Comparison of ENCODE assay signal across 8 cellular contexts in the genomic region with DNA sequence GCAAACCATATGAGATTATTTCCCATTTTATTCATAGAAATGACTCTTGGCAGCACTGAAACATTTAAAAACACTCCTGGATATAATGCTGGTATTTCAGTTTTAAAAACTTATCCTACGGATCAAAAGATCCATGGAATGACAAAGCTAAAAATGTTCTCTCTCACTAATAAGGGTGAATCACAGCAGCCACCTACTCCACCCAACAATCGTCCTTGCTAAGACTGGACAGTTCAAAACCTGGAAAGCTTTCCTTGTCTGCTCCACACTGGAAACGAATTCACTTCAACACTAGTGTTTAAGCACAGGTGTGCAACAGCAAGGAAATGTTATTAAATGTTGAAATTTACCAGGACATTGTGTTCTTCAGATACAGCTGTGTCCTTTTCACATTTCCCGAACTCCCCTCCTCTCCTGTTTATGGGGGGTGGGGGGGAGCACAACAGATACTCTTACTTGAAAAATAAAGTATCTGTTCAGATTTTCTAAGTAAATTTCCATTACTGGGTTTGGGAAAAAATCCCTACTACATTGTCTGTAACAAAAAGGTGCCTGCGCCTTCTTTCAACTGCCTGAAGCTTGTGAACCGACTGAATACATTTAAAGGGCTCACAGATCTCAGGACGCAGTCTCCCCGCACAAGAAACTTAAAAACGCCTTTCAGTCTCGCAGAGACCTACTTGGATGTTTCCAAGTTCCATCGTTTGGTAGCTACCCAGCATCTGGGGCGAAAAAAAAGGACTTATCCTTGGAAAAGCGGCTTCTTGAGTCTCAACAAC. TPM values are rescaled to one million over a fixed set of nuclear protein-coding genes. Genes with fewer than 3 reads are reported as not detected.
DNase-seq lines count a peak whose midpoint lies in the region; ATAC-seq and TF ChIP-seq lines count a peak whose summit lies in the region.

No MANE protein-coding gene starts in this region.

- intact Hi-C loops in heart left ventricle (cut with DNase I), result loop anchor here in 4 of 10 donors (2.0 to 10.0 kb wide), 4 partner anchors 19 to 155 kb away; a partner anchor contains a TSS
- intact Hi-C loops in left ventricle myocardium superior (cut with micrococcal nuclease), result no loop called here
- intact Hi-C loops in activated CD4-positive, alpha-beta memory T cell treated with anti-CD3 and anti-CD28 coated beads for 36 hours (cut with micrococcal nuclease), result no loop called here
- intact Hi-C loops in gastrocnemius medialis (cut with DNase I; ENCODE audit: low total_unique reads), result loop anchor here (5.0 kb wide), 1 partner anchor 152 kb away; no protein-coding TSS in a partner anchor
- intact Hi-C loops in posterior vena cava (cut with DNase I), result loop anchor here (10.0 kb wide), 2 partner anchors 55 to 75 kb away; a partner anchor contains a TSS

- peaks cover 55% of the 10 kb centered on the region for H3K4me1 Mint-ChIP-seq in activated CD4-positive, alpha-beta memory T cell treated with anti-CD3 and anti-CD28 coated beads for 36 hours (ENCODE audit: low read depth)

- TF ChIP-seq CTCF in heart left ventricle (IDR thresholded peaks at IDR 0.05), result no peak
- TF ChIP-seq CTCF in gastrocnemius medialis (IDR thresholded peaks at IDR 0.05 in 4 of 5, conservative IDR thresholded peaks at IDR 0.05 in 1 of 5), result no peak

- H3K27ac ChIP-seq in heart left ventricle (peak overlapping the region; percentile 72 to 99 (median 96)), gastrocnemius medialis (peak overlapping the region; percentile 91 to 98 (median 96))

- H3K27ac Mint-ChIP-seq in activated CD4-positive, alpha-beta memory T cell treated with anti-CD3 and anti-CD28 coated beads for 36 hours, result peak overlapping the region; percentile 95

- H3K9me3 Mint-ChIP-seq in activated CD4-positive, alpha-beta memory T cell treated with anti-CD3 and anti-CD28 coated beads for 36 hours, result no peaks in the 10 kb centered on the region

- peaks cover 0 to 40% (median 17%) of the 10 kb centered on the region in 9 donors for H3K36me3 ChIP-seq in heart left ventricle
- peaks cover 0 to 18% of the 10 kb centered on the region in 2 donors for H3K36me3 ChIP-seq in gastrocnemius medialis

- POLR2A ChIA-PET in activated CD4-positive, alpha-beta memory T cell treated with anti-CD3 and anti-CD28 coated beads for 36 hours (lab: Charles Lee), result interaction anchor here (0.7 to 4.1 kb wide), 18 partner anchors 11 to 153 kb away, joined by 3 to 38 read pairs (median 11); a partner anchor contains a TSS

- no peaks in the 10 kb centered on the region for H3K9me3 ChIP-seq in heart left ventricle
- no peaks in the 10 kb centered on the region for H3K9me3 ChIP-seq in gastrocnemius medialis

- H3K4me3 ChIP-seq in heart left ventricle (peak overlapping the region; percentile 41 to 94 (median 79)), gastrocnemius medialis (peak overlapping the region; percentile 78 to 97 (median 94))

- H3K4me3 Mint-ChIP-seq in activated CD4-positive, alpha-beta memory T cell treated with anti-CD3 and anti-CD28 coated beads for 36 hours, result peak overlapping the region; percentile 97

- H3K27me3 Mint-ChIP-seq in activated CD4-positive, alpha-beta memory T cell treated with anti-CD3 and anti-CD28 coated beads for 36 hours, result no peaks in the 10 kb centered on the region

- no peaks in the 10 kb centered on the region for H3K27me3 ChIP-seq in heart left ventricle
- H3K27me3 ChIP-seq in gastrocnemius medialis, result no peaks in the 10 kb centered on the region

- TF ChIP-seq POLR2A in heart left ventricle (IDR thresholded peaks at IDR 0.05) (no peak), gastrocnemius medialis (IDR thresholded peaks at IDR 0.05) (peak in 1 of 2 donors; percentile 10)

- peaks cover 50% of the 10 kb centered on the region for H3K36me3 Mint-ChIP-seq in activated CD4-positive, alpha-beta memory T cell treated with anti-CD3 and anti-CD28 coated beads for 36 hours

- ATAC-seq in heart left ventricle, result no peak
- no peak for ATAC-seq in left ventricle myocardium superior
- peak; percentile 20 to 22 for ATAC-seq in gastrocnemius medialis
- no peak for ATAC-seq in HG03342 (IDR thresholded peaks at IDR 0.05; ENCODE audit: unreplicated experiment)

- H3K4me1 ChIP-seq in heart left ventricle, result peaks cover 0 to 73% (median 59%) of the 10 kb centered on the region in 12 donors
- peaks cover 54% of the 10 kb centered on the region in 2 donors for H3K4me1 ChIP-seq in gastrocnemius medialis

- CTCF ChIA-PET in activated CD4-positive, alpha-beta memory T cell treated with anti-CD3 and anti-CD28 coated beads for 36 hours (lab: Charles Lee), result interaction anchor here (0.8 to 2.9 kb wide), 8 partner anchors 10 to 124 kb away, joined by 3 to 14 read pairs (median 4); a partner anchor contains a TSS

- DNase-seq in heart left ventricle, result no peak
- no peak for DNase-seq in left ventricle myocardium superior
- DNase-seq in activated CD4-positive, alpha-beta memory T cell treated with anti-CD3 and anti-CD28 coated beads for 36 hours, result no peak
- DNase-seq in glomerular visceral epithelial cell (ENCODE audit: extremely low spot score), result peak; percentile 36
- DNase-seq in gastrocnemius medialis, result no peak
- DNase-seq in posterior vena cava (ENCODE audit: low spot score), result no peak
- no peak for DNase-seq in NCI-H146 treated with DMSO at 0.1 percent for 48 hours (lab: John Stamatoyannopoulos, UW; ENCODE audit: unreplicated experiment)

- in situ Hi-C loops in gastrocnemius medialis (cut with MboI; ENCODE audit: low sequenced_read_pairs in 4 of 4), result loop anchor here in 3 of 4 donors (10.0 to 25.0 kb wide), 2 partner anchors 65 to 408 kb away; a partner anchor contains a TSS

- 3 to 9% (median 5%) methylated on average over 13 of the region's 13 CpGs for WGBS in heart left ventricle, 4 donors

RNA-seq across cellular contexts. Expression of a gene that starts 1.4 kb away (rescaled TPM):
- total RNA-seq in heart left ventricle, result 100 to 1,000 TPM; 169 to 310 (median 213) TPM
- polyA plus RNA-seq in heart left ventricle, result 100 to 1,000 TPM in 1 of 2 donors, 10 to 100 TPM in 1; 91.0 to 249 TPM
- 119 TPM for total RNA-seq in left ventricle myocardium superior
- total RNA-seq in activated CD4-positive, alpha-beta memory T cell treated with anti-CD3 and anti-CD28 coated beads for 36 hours, result 100 to 1,000 TPM; 495 to 541 TPM
- total RNA-seq in gastrocnemius medialis, result 10 to 100 TPM; 40.3 to 63.7 (median 48.4) TPM
- 100 to 1,000 TPM; 243 to 339 TPM for total RNA-seq in posterior vena cava

Comparison
In these comparisons a context has a peak if more than half of its experiments do, and no peak if none do; other contexts are left out.
1. ATAC-seq: peak in gastrocnemius medialis (2 of 2); none in heart left ventricle (0 of 4), left ventricle myocardium superior (single experiment) and HG03342 (single experiment).
2. intact Hi-C loops: an anchor here in gastrocnemius medialis (5.0 kb wide) and posterior vena cava (10.0 kb wide); none called in left ventricle myocardium superior and activated CD4-positive, alpha-beta memory T cell treated with anti-CD3 and anti-CD28 coated beads for 36 hours.